30 cellular contexts compared by ENCODE assay signal in the genomic region with DNA sequence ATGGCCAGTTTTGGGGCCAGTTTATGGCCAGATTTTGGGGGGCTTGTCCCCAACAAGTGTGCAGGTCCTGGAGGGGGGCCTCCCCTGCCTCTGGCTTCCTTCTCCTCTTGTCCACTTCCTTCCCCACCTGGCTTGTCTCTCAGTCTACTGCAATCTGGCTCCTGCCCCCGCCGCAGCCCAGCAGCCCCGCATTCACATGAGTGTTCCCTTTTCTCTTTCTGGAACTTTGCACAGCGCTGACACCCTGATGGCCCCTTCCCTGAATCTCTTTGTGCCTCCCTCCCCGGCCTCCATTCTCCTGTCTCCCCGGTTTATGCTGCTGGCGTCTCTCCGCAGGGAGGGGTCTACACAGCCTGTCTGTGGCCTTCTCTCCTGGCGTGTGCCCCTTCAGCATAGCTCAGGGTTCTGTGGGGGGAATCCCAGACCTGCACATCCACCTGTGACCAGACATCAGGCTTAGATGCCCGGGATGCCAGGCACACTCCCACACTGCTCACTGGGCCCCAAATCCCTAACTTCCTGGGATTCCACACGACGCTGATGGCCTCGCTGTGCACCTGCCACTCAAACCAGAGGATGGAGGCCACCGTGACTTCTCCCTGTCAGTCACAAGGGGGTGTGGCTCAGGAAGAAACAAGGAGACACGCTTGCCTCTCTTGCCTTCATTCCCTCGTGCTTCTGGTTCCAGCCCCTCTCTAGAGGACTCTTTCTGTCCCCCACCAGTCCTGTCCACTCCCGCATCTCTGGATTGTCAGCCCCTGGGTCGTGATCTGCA.
"Had no signal": no experiment of that assay in that cellular context is flagged by ENCODE, and none has a peak within 500 bp of the region (broad histone marks: within the 10 kb centered on the region; RNA-seq: fewer than 3 reads in every experiment).

No MANE protein-coding gene starts in this region.

- H3K27ac ChIP-seq: adrenal gland, coronary artery, dorsolateral prefrontal cortex, parathyroid adenoma, psoas muscle, sigmoid colon, uterus had no signal

- H3K4me1 ChIP-seq: adrenal gland, parathyroid adenoma, psoas muscle, sigmoid colon, uterus had no signal

- H3K4me3 ChIP-seq: adrenal gland, coronary artery, dorsolateral prefrontal cortex, psoas muscle, sigmoid colon, uterus had no signal

- H3K4me1 Mint-ChIP-seq: activated naive CD8-positive, alpha-beta T cell treated with anti-CD3 and anti-CD28 coated beads for 36 hours; stimulated activated naive CD8-positive, alpha-beta T cell treated with anti-CD3 and anti-CD28 coated beads, Interleukin-15, amount 100 ng/mL, for 72 hours had no signal

- H3K27me3 Mint-ChIP-seq: activated naive CD8-positive, alpha-beta T cell treated with anti-CD3 and anti-CD28 coated beads for 36 hours; activated T-cell treated with anti-CD3 and anti-CD28 coated beads, Interleukin-2, amount 50 U/mL, for 24 hours; brain; stimulated activated memory B cell treated with anti-CD40 and anti-IgM and Interleukin-4, amounts not matched to agents 10 μg/mL and 1 μg/mL and 100 μg/mL, for 72 hours; stimulated activated naive CD8-positive, alpha-beta T cell treated with anti-CD3 and anti-CD28 coated beads, Interleukin-15, amount 100 ng/mL, for 72 hours; type B pancreatic cell had no signal

- H3K9ac ChIP-seq: parathyroid adenoma had no signal

- H3K4me3 Mint-ChIP-seq: activated naive CD8-positive, alpha-beta T cell treated with anti-CD3 and anti-CD28 coated beads for 36 hours; activated T-cell treated with anti-CD3 and anti-CD28 coated beads, Interleukin-2, amount 50 U/mL, for 24 hours; brain; nephron progenitor cell; stimulated activated memory B cell treated with anti-CD40 and anti-IgM and Interleukin-4, amounts not matched to agents 10 μg/mL and 1 μg/mL and 100 μg/mL, for 72 hours; stimulated activated naive CD8-positive, alpha-beta T cell treated with anti-CD3 and anti-CD28 coated beads, Interleukin-15, amount 100 ng/mL, for 72 hours; T-helper 2 cell treated with Interferon-gamma antibody and Interleukin-4, amounts not matched to agents 5 μg/mL and 100 μg/mL, for 36 hours; type B pancreatic cell had no signal

- H3K27me3 ChIP-seq: adrenal gland, dorsolateral prefrontal cortex, sigmoid colon, uterus had no signal

- DNase-seq: activated CD4-positive, alpha-beta T cell treated with anti-CD3 and anti-CD28 coated beads for 48 hours; activated CD4-positive, alpha-beta T cell treated with anti-CD3 and anti-CD28 coated beads, Interleukin-2, amount 50 U/mL, for 48 hours; activated CD4-positive, CD25-positive, alpha-beta regulatory T cell; activated CD8-positive, alpha-beta memory T cell treated with anti-CD3 and anti-CD28 coated beads for 24 hours; activated naive CD4-positive, alpha-beta T cell; activated naive CD8-positive, alpha-beta T cell treated with anti-CD3 and anti-CD28 coated beads for 36 hours; activated T-cell treated with anti-CD3 and anti-CD28 coated beads, Interleukin-2, amount 50 U/mL, for 24 hours; aorta; dorsolateral prefrontal cortex; effector memory CD4-positive, alpha-beta T cell; hippocampal formation; left cardiac atrium; mammary epithelial cell; nephron progenitor cell; occipital lobe; psoas muscle; sigmoid colon; small intestine; stimulated activated CD4-positive, alpha-beta T cell treated with anti-CD3 and anti-CD28 coated beads, Interleukin-4, amount 100 ng/mL, for 4 hours; stimulated activated CD8-positive, alpha-beta memory T cell treated with anti-CD3 and anti-CD28 coated beads, Interleukin-4, amount 100 ng/mL, for 48 hours; stimulated activated naive CD8-positive, alpha-beta T cell treated with anti-CD3 and anti-CD28 coated beads, Interleukin-15, amount 100 ng/mL, for 72 hours; substantia nigra had no signal

- H3K9me3 ChIP-seq: adrenal gland, psoas muscle, sigmoid colon, uterus had no signal

- H3K9me3 Mint-ChIP-seq: activated naive CD8-positive, alpha-beta T cell treated with anti-CD3 and anti-CD28 coated beads for 36 hours; activated T-cell treated with anti-CD3 and anti-CD28 coated beads, Interleukin-2, amount 50 U/mL, for 24 hours; nephron progenitor cell; stimulated activated memory B cell treated with anti-CD40 and anti-IgM and Interleukin-4, amounts not matched to agents 10 μg/mL and 1 μg/mL and 100 μg/mL, for 72 hours; stimulated activated naive CD8-positive, alpha-beta T cell treated with anti-CD3 and anti-CD28 coated beads, Interleukin-15, amount 100 ng/mL, for 72 hours; T-helper 2 cell treated with Interferon-gamma antibody and Interleukin-4, amounts not matched to agents 5 μg/mL and 100 μg/mL, for 36 hours; type B pancreatic cell had no signal

- ATAC-seq: psoas muscle; stimulated activated memory B cell treated with anti-CD40 and anti-IgM and Interleukin-4, amounts not matched to agents 10 μg/mL and 1 μg/mL and 100 μg/mL, for 72 hours; stimulated activated naive CD8-positive, alpha-beta T cell treated with anti-CD3 and anti-CD28 coated beads, Interleukin-15, amount 100 ng/mL, for 72 hours had no signal

- H3K36me3 Mint-ChIP-seq: brain had no signal

- H3K36me3 ChIP-seq: adrenal gland, sigmoid colon, uterus had no signal

- H3K27ac Mint-ChIP-seq: activated naive CD8-positive, alpha-beta T cell treated with anti-CD3 and anti-CD28 coated beads for 36 hours; nephron progenitor cell; stimulated activated memory B cell treated with anti-CD40 and anti-IgM and Interleukin-4, amounts not matched to agents 10 μg/mL and 1 μg/mL and 100 μg/mL, for 72 hours; T-helper 2 cell treated with Interferon-gamma antibody and Interleukin-4, amounts not matched to agents 5 μg/mL and 100 μg/mL, for 36 hours; type B pancreatic cell had no signal
